8 cellular contexts compared by ENCODE assay signal in genomic region chr10:133528845-133529575, GRCh38. TPM values are rescaled to one million over a fixed set of nuclear protein-coding genes. Genes with fewer than 3 reads are reported as not detected.
DNase-seq lines count a peak whose midpoint lies in the region; ATAC-seq lines count a peak whose summit lies in the region.

No MANE protein-coding gene starts in this region.

- in situ Hi-C loops in G401 (cut with HindIII; ENCODE audit: low sequenced_read_pairs) = no loop called here

- WGBS in esophagus, 2 donors = 2 to 6% methylated on average over 37 of the region's 37 CpGs

- H3K4me1 ChIP-seq in NT2/D1 (ENCODE audit: insufficient read depth, insufficient read length) = no peaks in the 10 kb centered on the region
- H3K4me1 ChIP-seq in esophagus (ENCODE audit: control insufficient read depth in 2 of 2, insufficient read depth in 2 of 2, low read length in 1 of 2) = peaks cover 4 to 20% of the 10 kb centered on the region in 2 donors

- DNase-seq in G401 (ENCODE audit: low spot score) (peak; percentile 78), NT2/D1 (ENCODE audit: low read depth, low spot score) (peak; percentile 36), sciatic nerve (ENCODE audit: low spot score) (no peak), ureter (ENCODE audit: low spot score) (no peak), NCI-H1048 (lab: John Stamatoyannopoulos, UW) (no peak)

- peaks cover 5% of the 10 kb centered on the region for H3K9me3 ChIP-seq in NT2/D1 (ENCODE audit: insufficient read depth, low read length)
- H3K9me3 ChIP-seq in esophagus (ENCODE audit: control insufficient read depth in 2 of 2, insufficient read depth in 1 of 2, low read depth in 1 of 2, low read length in 1 of 2) = peaks cover 0 to 5% of the 10 kb centered on the region in 2 donors

- H3K27me3 ChIP-seq in NT2/D1 (ENCODE audit: insufficient read depth, insufficient read length) = peaks cover 42% of the 10 kb centered on the region
- peaks cover 0 to 6% of the 10 kb centered on the region in 2 donors for H3K27me3 ChIP-seq in esophagus (ENCODE audit: control insufficient read depth in 1 of 2, insufficient read depth in 2 of 2, low read length in 2 of 2)

- ATAC-seq in sciatic nerve = peak; percentile 46
- ATAC-seq in GM18867 (IDR thresholded peaks at IDR 0.05; ENCODE audit: unreplicated experiment) = no peak
- ATAC-seq in HG03520 (IDR thresholded peaks at IDR 0.05; ENCODE audit: unreplicated experiment) = no peak

- no peaks in the 10 kb centered on the region for H3K36me3 ChIP-seq in NT2/D1 (ENCODE audit: insufficient read depth, insufficient read length, low read length)
- peaks cover 2 to 4% of the 10 kb centered on the region in 2 donors for H3K36me3 ChIP-seq in esophagus (ENCODE audit: control insufficient read depth in 2 of 2, insufficient read depth in 2 of 2, low read length in 1 of 2)

- H3K4me3 ChIP-seq in NT2/D1 (ENCODE audit: insufficient read length, low read depth) (peak overlapping the region; percentile 71), esophagus (ENCODE audit: low read depth in 1 of 2, low read length in 2 of 2) (peak overlapping the region; percentile 49 to 71)

- peak overlapping the region; percentile 56 to 82 for H3K27ac ChIP-seq in esophagus (ENCODE audit: low read depth in 2 of 2, low read length in 1 of 2)

- intact Hi-C loops in sciatic nerve (cut with DNase I) = loop anchor here (10.0 kb wide), 1 partner anchor 204 kb away; no protein-coding TSS in a partner anchor

- peak overlapping the region; percentile 80 for H3K9ac ChIP-seq in NT2/D1 (ENCODE audit: insufficient read length, low read depth)

RNA-seq across cellular contexts. Expression of gene CYP2E1, which starts 1.8 kb away (rescaled TPM):
- 0.17 TPM in 1 of 2 replicates, not detected in the other for total RNA-seq in G401 (2014; rRNA removed; shearing (Covaris generic))
- 10 to 100 TPM; 15.8 to 19.3 TPM for polyA plus RNA-seq in esophagus
- total RNA-seq in sciatic nerve (5.7 TPM), ureter (2.9 TPM)

RNA-seq across cellular contexts. Expression of gene SYCE1, which starts 36.4 kb away (rescaled TPM):
- total RNA-seq in G401 (2014; rRNA removed; shearing (Covaris generic)) = not detected in 2 replicates
- 1 to 10 TPM in 1 of 2 donors, under 1 TPM in 1; 0.39 to 2.2 TPM for polyA plus RNA-seq in esophagus
- total RNA-seq in sciatic nerve (0.22 TPM), ureter (0.34 TPM)

Comparison
In these comparisons a context has a peak if more than half of its experiments do, and no peak if none do; other contexts are left out.
1. DNase-seq: peak in G401 (single experiment) and NT2/D1 (single experiment); none in sciatic nerve (single experiment), ureter (single experiment) and NCI-H1048 (single experiment).